In the genomic region with DNA sequence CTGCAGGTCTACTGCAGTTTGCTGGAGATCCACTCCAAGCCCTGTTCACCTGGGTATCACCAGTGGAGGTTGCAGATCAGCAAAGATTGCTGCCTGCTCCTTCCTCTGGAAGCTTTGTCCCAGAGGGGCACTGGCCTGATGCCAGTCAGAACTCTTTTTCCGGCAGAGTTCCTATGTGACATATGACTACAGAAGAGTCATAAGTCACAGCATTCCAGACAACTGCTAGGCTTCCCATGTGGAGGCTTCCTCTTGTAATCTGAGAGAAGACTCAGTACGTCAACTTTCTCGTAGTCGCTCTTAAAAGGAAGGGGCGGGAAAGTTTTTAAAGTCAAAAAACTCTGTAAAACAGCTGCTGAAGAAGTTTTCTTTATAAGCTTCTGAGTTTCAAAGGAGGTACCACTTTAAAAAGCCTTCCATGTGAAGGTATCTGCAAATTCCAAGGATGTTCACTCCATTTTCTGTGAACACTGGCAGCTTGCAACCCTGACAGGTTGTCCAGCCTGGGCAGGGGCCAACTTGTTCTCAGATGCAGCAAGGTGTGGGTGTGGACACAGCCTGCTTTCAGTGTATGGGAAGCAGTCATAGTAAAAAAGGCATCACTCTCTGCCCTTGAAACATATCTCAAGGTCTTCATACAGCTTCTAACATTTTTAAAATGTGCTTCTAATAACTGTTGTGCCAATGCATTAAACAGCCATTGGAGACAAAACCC, we compare ENCODE assay signal across 25 cellular contexts.
DNase-seq lines count a peak whose midpoint lies in the region; ATAC-seq and TF ChIP-seq lines count a peak whose summit lies in the region.
"Had no signal": no experiment of that assay in that cellular context is flagged by ENCODE, and none has a peak within 500 bp of the region (broad histone marks: within the 10 kb centered on the region; RNA-seq: fewer than 3 reads in every experiment).

No MANE protein-coding gene starts in this region.

- peaks cover 23% of the 10 kb centered on the region for H3F3A ChIP-seq in SK-N-SH (replicated peaks; ENCODE audit: insufficient read depth)

- TF ChIP-seq EP300 in SK-N-SH (IDR thresholded peaks at IDR 0.05; ENCODE audit: borderline replicate concordance in 1 of 2, low read depth in 1 of 2, low read length in 1 of 2) = no peak

- ATAC-seq in SK-N-SH treated with all-trans-retinoic acid at 6 μM for 48 hours = no peak
- ATAC-seq: activated naive CD4-positive, alpha-beta T cell treated with anti-CD3 and anti-CD28 coated beads, Interleukin-2, amount 50 U/mL, for 72 hours; gastrocnemius medialis had no signal

- no peaks in the 10 kb centered on the region for H3K36me3 ChIP-seq in SK-N-SH (replicated peaks in 1 of 2; ENCODE audit: control insufficient read depth in 1 of 2, insufficient read depth in 2 of 2, low read length in 1 of 2)
- H3K36me3 ChIP-seq: BE2C, gastrocnemius medialis, neural progenitor cell, sigmoid colon, upper lobe of left lung had no signal

- H3K79me2 ChIP-seq in SK-N-SH (ENCODE audit: insufficient read depth) = no peaks in the 10 kb centered on the region

- TF ChIP-seq CTCF in SK-N-SH (IDR thresholded peaks at IDR 0.05) = no peak

- whole genome bisulfite sequencing in SK-N-SH (ENCODE audit: low lambda C conversion rate) = 53% methylated on average over 5 of the region's 5 CpGs

- H4K20me1 ChIP-seq in SK-N-SH (ENCODE audit: insufficient read depth) = no peaks in the 10 kb centered on the region

- H3K36me3 Mint-ChIP-seq in activated naive CD8-positive, alpha-beta T cell treated with anti-CD3 and anti-CD28 coated beads for 36 hours = no peaks in the 10 kb centered on the region
- H3K36me3 Mint-ChIP-seq: neural progenitor cell had no signal

- H3K4me3 ChIP-seq in SK-N-SH (ENCODE audit: low read depth in 2 of 2, low read length in 1 of 2) = no peak overlapping the region
- H3K4me3 ChIP-seq: gastrocnemius medialis, neural progenitor cell, sigmoid colon, upper lobe of left lung had no signal

- H3K4me3 Mint-ChIP-seq in activated naive CD8-positive, alpha-beta T cell treated with anti-CD3 and anti-CD28 coated beads for 36 hours = no peak overlapping the region
- H3K4me3 Mint-ChIP-seq: central memory CD8-positive, alpha-beta T cell; neural progenitor cell had no signal

- DNase-seq in SK-N-SH = no peak
- DNase-seq in cerebellar cortex (ENCODE audit: low spot score) = peak; percentile 89
- peak; percentile 57 for DNase-seq in kidney tubule cell (ENCODE audit: low spot score)
- no peak for DNase-seq in effector CD4-positive, alpha-beta T cell
- no peak for DNase-seq in activated naive CD8-positive, alpha-beta T cell treated with anti-CD3 and anti-CD28 coated beads for 36 hours
- DNase-seq in OCI-M1 (lab: John Stamatoyannopoulos, UW) = no peak
- no peak for DNase-seq in stimulated activated CD8-positive, alpha-beta memory T cell treated with anti-CD3 and anti-CD28 coated beads, Interleukin-4, amount 100 ng/mL, for 48 hours
- DNase-seq: activated CD4-positive, alpha-beta T cell treated with anti-CD3 and anti-CD28 coated beads, Interleukin-2, amount 50 U/mL, for 48 hours; activated CD4-positive, CD25-positive, alpha-beta regulatory T cell; activated CD8-positive, alpha-beta memory T cell treated with anti-CD3 and anti-CD28 coated beads, Interleukin-2, amount 50 U/mL, for 48 hours; aorta; BE2C; DMS79 treated with DMSO at 0.1 percent for 48 hours; erythroblast; gastrocnemius medialis; KG1; NCI-H146; NCI-H526; sigmoid colon; upper lobe of left lung had no signal

- H3K27me3 ChIP-seq in SK-N-SH (ENCODE audit: insufficient read depth) = no peaks in the 10 kb centered on the region
- H3K27me3 ChIP-seq: BE2C, gastrocnemius medialis, neural progenitor cell, sigmoid colon, upper lobe of left lung had no signal

- H3K4me1 ChIP-seq in SK-N-SH (ENCODE audit: control insufficient read depth in 1 of 2, insufficient read depth in 2 of 2, low read depth in 1 of 2, low read length in 1 of 2) = peaks cover 5 to 38% of the 10 kb centered on the region in 2 experiments
- H3K4me1 ChIP-seq: BE2C had no signal

- H3K9me3 Mint-ChIP-seq in activated naive CD8-positive, alpha-beta T cell treated with anti-CD3 and anti-CD28 coated beads for 36 hours = no peaks in the 10 kb centered on the region
- H3K9me3 Mint-ChIP-seq: activated naive CD4-positive, alpha-beta T cell treated with anti-CD3 and anti-CD28 coated beads, Interleukin-2, amount 50 U/mL, for 72 hours; activated T-helper 2 cell treated with anti-CD3 and anti-CD28 coated beads, Interferon-gamma antibody, Interleukin-2, Interleukin-4, amounts not matched to agents 10 μg/mL and 5 μg/mL and 100 μg/mL, durations not matched to agents 14 hours and 24 hours and 36 hours; central memory CD8-positive, alpha-beta T cell had no signal

- H3K27ac ChIP-seq in SK-N-SH (ENCODE audit: low read depth in 2 of 2, low read length in 1 of 2) = peak overlapping the region in 1 of 2 experiments; percentile 89; a peak in 2 of 4 replicates
- H3K27ac ChIP-seq: gastrocnemius medialis, neural progenitor cell, sigmoid colon, upper lobe of left lung had no signal

- H3K9ac ChIP-seq in SK-N-SH = peak overlapping the region; percentile 12; the same call in 1 of the 2 replicates
- H3K9ac ChIP-seq: neural progenitor cell had no signal

- POLR2A ChIA-PET in SK-N-SH (lab: Yijun Ruan, JAX) = no interaction called here

- no peak overlapping the region for H3K27ac Mint-ChIP-seq in activated naive CD8-positive, alpha-beta T cell treated with anti-CD3 and anti-CD28 coated beads for 36 hours
- H3K27ac Mint-ChIP-seq: activated naive CD4-positive, alpha-beta T cell treated with anti-CD3 and anti-CD28 coated beads, Interleukin-2, amount 50 U/mL, for 72 hours; activated T-helper 2 cell treated with anti-CD3 and anti-CD28 coated beads, Interferon-gamma antibody, Interleukin-2, Interleukin-4, amounts not matched to agents 10 μg/mL and 5 μg/mL and 100 μg/mL, durations not matched to agents 14 hours and 24 hours and 36 hours; neural progenitor cell had no signal

- peaks cover 15% of the 10 kb centered on the region for H3K27me3 Mint-ChIP-seq in activated naive CD8-positive, alpha-beta T cell treated with anti-CD3 and anti-CD28 coated beads for 36 hours
- H3K27me3 Mint-ChIP-seq: central memory CD8-positive, alpha-beta T cell had no signal

- H2AFZ ChIP-seq in SK-N-SH (ENCODE audit: low read depth) = no peak overlapping the region
- H2AFZ ChIP-seq: neural progenitor cell had no signal

- no peaks in the 10 kb centered on the region for H3K9me3 ChIP-seq in SK-N-SH
- H3K9me3 ChIP-seq: BE2C, gastrocnemius medialis, sigmoid colon, upper lobe of left lung had no signal

- H3K4me1 Mint-ChIP-seq in activated naive CD8-positive, alpha-beta T cell treated with anti-CD3 and anti-CD28 coated beads for 36 hours = no peaks in the 10 kb centered on the region
- H3K4me1 Mint-ChIP-seq: central memory CD8-positive, alpha-beta T cell had no signal

- CTCF ChIA-PET in SK-N-SH (lab: Yijun Ruan, JAX) = interaction anchor here (0.9 to 1.4 kb wide), 3 partner anchors 13 to 34 kb away, joined by 3 read pairs; no protein-coding TSS in a partner anchor

- no peak for TF ChIP-seq RAD21 in SK-N-SH (IDR thresholded peaks at IDR 0.05; ENCODE audit: low read length)

- H3K4me2 ChIP-seq in SK-N-SH = no peak overlapping the region
- H3K4me2 ChIP-seq: neural progenitor cell had no signal

- no peaks in the 10 kb centered on the region for H3K9me2 ChIP-seq in SK-N-SH

TF ChIP-seq in SK-N-SH, 30 proteins besides CTCF, POLR2A, EP300 and RAD21 (continues in another document):
- no peak for TF ChIP-seq GATA2 (CRISPR knock-in tag; IDR thresholded peaks at IDR 0.05)
- TF ChIP-seq TCF12 (IDR thresholded peaks at IDR 0.05) = 0 out of 2 replicates have a peak, but pooled peaks have one; percentile 24
- TF ChIP-seq NFIC (IDR thresholded peaks at IDR 0.05; ENCODE audit: borderline replicate concordance) = peak; percentile 55
- TF ChIP-seq, protein P1, sequence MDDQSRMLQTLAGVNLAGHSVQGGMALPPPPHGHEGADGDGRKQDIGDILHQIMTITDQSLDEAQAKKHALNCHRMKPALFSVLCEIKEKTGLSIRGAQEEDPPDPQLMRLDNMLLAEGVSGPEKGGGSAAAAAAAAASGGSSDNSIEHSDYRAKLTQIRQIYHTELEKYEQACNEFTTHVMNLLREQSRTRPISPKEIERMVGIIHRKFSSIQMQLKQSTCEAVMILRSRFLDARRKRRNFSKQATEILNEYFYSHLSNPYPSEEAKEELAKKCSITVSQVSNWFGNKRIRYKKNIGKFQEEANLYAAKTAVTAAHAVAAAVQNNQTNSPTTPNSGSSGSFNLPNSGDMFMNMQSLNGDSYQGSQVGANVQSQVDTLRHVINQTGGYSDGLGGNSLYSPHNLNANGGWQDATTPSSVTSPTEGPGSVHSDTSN (IDR thresholded peaks at IDR 0.05) = peak; percentile 73
- TF ChIP-seq MXI1 (IDR thresholded peaks at IDR 0.05; ENCODE audit: low read depth, low read length) = no peak
- TF ChIP-seq RCOR1 (IDR thresholded peaks at IDR 0.05; ENCODE audit: low read length) = no peak
- no peak for TF ChIP-seq FOXM1 (IDR thresholded peaks at IDR 0.05; ENCODE audit: low read depth)
- TF ChIP-seq, protein P2, sequence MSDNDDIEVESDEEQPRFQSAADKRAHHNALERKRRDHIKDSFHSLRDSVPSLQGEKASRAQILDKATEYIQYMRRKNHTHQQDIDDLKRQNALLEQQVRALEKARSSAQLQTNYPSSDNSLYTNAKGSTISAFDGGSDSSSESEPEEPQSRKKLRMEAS (IDR thresholded peaks at IDR 0.05; ENCODE audit: low read depth) = no peak

TF ChIP-seq in SK-N-SH treated with all-trans-retinoic acid at 6 μM for 48 hours, 23 proteins besides CTCF, POLR2A, EP300 and RAD21 (continues in another document):
- TF ChIP-seq, protein P3, sequence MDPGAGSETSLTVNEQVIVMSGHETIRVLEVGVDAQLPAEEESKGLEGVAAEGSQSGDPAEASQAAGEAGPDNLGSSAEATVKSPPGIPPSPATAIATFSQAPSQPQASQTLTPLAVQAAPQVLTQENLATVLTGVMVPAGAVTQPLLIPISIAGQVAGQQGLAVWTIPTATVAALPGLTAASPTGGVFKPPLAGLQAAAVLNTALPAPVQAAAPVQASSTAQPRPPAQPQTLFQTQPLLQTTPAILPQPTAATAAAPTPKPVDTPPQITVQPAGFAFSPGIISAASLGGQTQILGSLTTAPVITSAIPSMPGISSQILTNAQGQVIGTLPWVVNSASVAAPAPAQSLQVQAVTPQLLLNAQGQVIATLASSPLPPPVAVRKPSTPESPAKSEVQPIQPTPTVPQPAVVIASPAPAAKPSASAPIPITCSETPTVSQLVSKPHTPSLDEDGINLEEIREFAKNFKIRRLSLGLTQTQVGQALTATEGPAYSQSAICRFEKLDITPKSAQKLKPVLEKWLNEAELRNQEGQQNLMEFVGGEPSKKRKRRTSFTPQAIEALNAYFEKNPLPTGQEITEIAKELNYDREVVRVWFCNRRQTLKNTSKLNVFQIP (CRISPR knock-in tag; IDR thresholded peaks at IDR 0.05; ENCODE audit: borderline replicate concordance, low read depth) = no peak
- no peak for TF ChIP-seq OSR1 (CRISPR knock-in tag; IDR thresholded peaks at IDR 0.05)
- no peak for TF ChIP-seq ZNF70 (CRISPR knock-in tag; IDR thresholded peaks at IDR 0.05)
- no peak for TF ChIP-seq ZNF8 (CRISPR knock-in tag; IDR thresholded peaks at IDR 0.05)
- no peak for TF ChIP-seq ISL1 (CRISPR knock-in tag; IDR thresholded peaks at IDR 0.05)
- TF ChIP-seq ZFP30 (CRISPR knock-in tag; IDR thresholded peaks at IDR 0.05) = no peak

Comparison
In these comparisons a context has a peak if more than half of its experiments do, and no peak if none do; other contexts are left out.
1. DNase-seq: peak in cerebellar cortex (single experiment) and kidney tubule cell (single experiment); none in SK-N-SH (single experiment), effector CD4-positive, alpha-beta T cell (single experiment), activated naive CD8-positive, alpha-beta T cell treated with anti-CD3 and anti-CD28 coated beads for 36 hours (single experiment), OCI-M1 (single experiment) and stimulated activated CD8-positive, alpha-beta memory T cell treated with anti-CD3 and anti-CD28 coated beads, Interleukin-4, amount 100 ng/mL, for 48 hours (single experiment).